Comparison of ENCODE assay signal across 10 cellular contexts in genomic region chr6:6591778-6592388, GRCh38. TPM values are rescaled to one million over a fixed set of nuclear protein-coding genes. Genes with fewer than 3 reads are reported as not detected.
DNase-seq lines count a peak whose midpoint lies in the region; ATAC-seq, FAIRE-seq and TF ChIP-seq lines count a peak whose summit lies in the region.
"Had no signal": no experiment of that assay in that cellular context is flagged by ENCODE, and none has a peak within 500 bp of the region (broad histone marks: within the 10 kb centered on the region; RNA-seq: fewer than 3 reads in every experiment).

No MANE protein-coding gene starts in this region.

- peaks cover 84% of the 10 kb centered on the region for H3K4me1 ChIP-seq in BLaER1
- H3K4me1 ChIP-seq in OCI-LY1 (ENCODE audit: insufficient read depth, low read length, severe bottlenecking), result peaks cover 69% of the 10 kb centered on the region
- H3K4me1 ChIP-seq in right cardiac atrium (ENCODE audit: control insufficient read depth, insufficient read depth, low read length), result peaks cover 14% of the 10 kb centered on the region

- H3K27ac ChIP-seq in BLaER1 (peak overlapping the region; percentile 89), OCI-LY1 (ENCODE audit: low read depth, low read length, poor library complexity, severe bottlenecking) (peak overlapping the region; percentile 96), right cardiac atrium (ENCODE audit: low read length) (peak overlapping the region; percentile 25)

- H3K4me2 ChIP-seq in BLaER1 (peak overlapping the region; percentile 83), OCI-LY1 (ENCODE audit: low read length) (peak overlapping the region; percentile 63)

- H3K4me3 ChIP-seq in BLaER1, result no peak overlapping the region
- H3K4me3 ChIP-seq in OCI-LY1 (ENCODE audit: low read depth, low read length, poor library complexity, severe bottlenecking), result peak overlapping the region; percentile 69
- no peak overlapping the region for H3K4me3 ChIP-seq in right cardiac atrium (ENCODE audit: low read length)

- no peak overlapping the region for H2AFZ ChIP-seq in OCI-LY1 (ENCODE audit: low read length)

- FAIRE-seq in urothelium cell line (lab: Jason Lieb, UNC), result no peak

- peaks cover 18% of the 10 kb centered on the region for H3K79me2 ChIP-seq in OCI-LY1 (ENCODE audit: insufficient read depth, low read length)

- H3K27me3 ChIP-seq in BLaER1 (no peaks in the 10 kb centered on the region), OCI-LY1 (ENCODE audit: insufficient read depth, low read length) (no peaks in the 10 kb centered on the region), right cardiac atrium (ENCODE audit: control insufficient read depth, insufficient read depth) (no peaks in the 10 kb centered on the region)

- ATAC-seq in GM21390 (IDR thresholded peaks at IDR 0.05; ENCODE audit: unreplicated experiment) (peak; percentile 25), right cardiac atrium (peak; percentile 17 to 72)

- H3K9me3 ChIP-seq in BLaER1, result no peaks in the 10 kb centered on the region
- H3K9me3 ChIP-seq in OCI-LY1 (ENCODE audit: low read length), result no peaks in the 10 kb centered on the region
- no peaks in the 10 kb centered on the region for H3K9me3 ChIP-seq in right cardiac atrium (ENCODE audit: control insufficient read depth, low read length)

- H3K9me2 ChIP-seq in OCI-LY1 (ENCODE audit: low read depth, low read length), result no peaks in the 10 kb centered on the region

- no peak for TF ChIP-seq CTCF in OCI-LY1 (IDR thresholded peaks at IDR 0.05; ENCODE audit: low read length)

- peak in 1 of 3 donors; percentile 22 for DNase-seq in right cardiac atrium
- no peak for DNase-seq in NCI-H748 treated with DMSO at 0.1 percent for 48 hours (lab: John Stamatoyannopoulos, UW)
- no peak for DNase-seq in urothelium cell line (ENCODE audit: low spot score)
- no peak for DNase-seq in glomerular visceral epithelial cell (ENCODE audit: extremely low spot score)
- DNase-seq in NCI-H2196 treated with DMSO at 0.1 percent for 48 hours (lab: John Stamatoyannopoulos, UW; ENCODE audit: unreplicated experiment), result no peak
- DNase-seq: DND-41, IMR-90 had no signal

- 53% methylated on average over 7 of the region's 7 CpGs for WGBS in right cardiac atrium

- no peaks in the 10 kb centered on the region for H3K36me3 ChIP-seq in BLaER1
- H3K36me3 ChIP-seq in OCI-LY1 (ENCODE audit: insufficient read depth, low read length), result peaks cover 41% of the 10 kb centered on the region

- no peaks in the 10 kb centered on the region for H4K20me1 ChIP-seq in BLaER1
- no peaks in the 10 kb centered on the region for H4K20me1 ChIP-seq in OCI-LY1 (ENCODE audit: insufficient read depth, low read length)

- peak overlapping the region; percentile 59 for H3K9ac ChIP-seq in BLaER1
- H3K9ac ChIP-seq in OCI-LY1 (ENCODE audit: low read length), result peak overlapping the region; percentile 57

- intact Hi-C loops in right cardiac atrium (cut with DNase I), result loop anchor here in 1 of 4 donors (10.0 kb wide), 1 partner anchor 63 kb away; no protein-coding TSS in a partner anchor

- peaks cover 8% of the 10 kb centered on the region; the same call in 1 of the 2 replicates for H3F3A ChIP-seq in OCI-LY1 (ENCODE audit: insufficient read depth, low read length)

RNA-seq across cellular contexts. Expression of gene LY86, which starts 3.4 kb away (rescaled TPM):
- 1 to 10 TPM; 1.8 to 4.1 (median 2.6) TPM for total RNA-seq in right cardiac atrium
- polyA plus RNA-seq in right cardiac atrium, result 1.7 TPM
- total RNA-seq: IMR-90 had no signal
- polyA plus RNA-seq: IMR-90 had no signal

Comparison
In these comparisons a context has a peak if more than half of its experiments do, and no peak if none do; other contexts are left out.
1. H3K27ac ChIP-seq: peak in every context shown above with its lines; median percentile 96 in OCI-LY1; 89 in BLaER1; 25 in right cardiac atrium.